12 cellular contexts compared by ENCODE assay signal in genomic region chr20:41889125-41889870, GRCh38.
DNase-seq lines count a peak whose midpoint lies in the region; ATAC-seq and TF ChIP-seq lines count a peak whose summit lies in the region.
"Had no signal": no experiment of that assay in that cellular context is flagged by ENCODE, and none has a peak within 500 bp of the region (broad histone marks: within the 10 kb centered on the region; RNA-seq: fewer than 3 reads in every experiment).

No MANE protein-coding gene starts in this region.

- H3F3A ChIP-seq in GM23338 (replicated peaks; ENCODE audit: low read depth), result no peaks in the 10 kb centered on the region

- H3K27me3 Mint-ChIP-seq in GM23338 (ENCODE audit: insufficient read depth, low read depth, poor library complexity) (peaks cover 3% of the 10 kb centered on the region), immature natural killer cell (ENCODE audit: low read depth in 3 of 3) (peaks cover 1 to 2% (median 2%) of the 10 kb centered on the region in 3 donors)
- H3K27me3 Mint-ChIP-seq: stimulated activated naive CD8-positive, alpha-beta T cell treated with anti-CD3 and anti-CD28 coated beads, Interleukin-15, Interleukin-2, amounts not matched to agents 100 ng/mL and 50 ng/mL, for 24 hours had no signal

- no peak for TF ChIP-seq POLR2A in suprapubic skin (IDR thresholded peaks at IDR 0.05)

- H3K9me2 ChIP-seq in GM23338 (ENCODE audit: insufficient read depth), result no peaks in the 10 kb centered on the region

- H3K9me3 ChIP-seq in OCI-LY3 (ENCODE audit: insufficient read depth, low read length) (no peaks in the 10 kb centered on the region), iPS-20b (ENCODE audit: insufficient read depth, low read depth, low read length) (no peaks in the 10 kb centered on the region; the same call in 1 of the 2 replicates), MG63 (no peaks in the 10 kb centered on the region), suprapubic skin (no peaks in the 10 kb centered on the region)

- ATAC-seq in GM23338 (no peak), HG02763 (IDR thresholded peaks at IDR 0.05; ENCODE audit: unreplicated experiment) (no peak)

- peaks cover 2% of the 10 kb centered on the region; the same call in 2 of the 3 replicates for H3K4me1 Mint-ChIP-seq in GM23338
- no peaks in the 10 kb centered on the region for H3K4me1 Mint-ChIP-seq in immature natural killer cell

- TF ChIP-seq CTCF in GM23338 (conservative IDR thresholded peaks at IDR 0.05; ENCODE audit: low read depth in 2 of 2) (peak in 1 of 2 experiments; percentile 29; a peak in 1 of 4 replicates), OCI-LY3 (IDR thresholded peaks at IDR 0.05; ENCODE audit: low read depth, low read length) (peak; percentile 60), suprapubic skin (IDR thresholded peaks at IDR 0.05) (no peak)

- H3K9me3 Mint-ChIP-seq in GM23338 (peaks cover 93% of the 10 kb centered on the region), immature natural killer cell (peaks cover 0 to 11% (median 0%) of the 10 kb centered on the region in 6 donors)

- DNase-seq in D341Med (ENCODE audit: low spot score) (peak; percentile 43), GM23338 (ENCODE audit: low spot score) (peak; percentile 4), MG63 (no peak), immature natural killer cell (no peak), suprapubic skin (ENCODE audit: low spot score in 2 of 2) (no peak)
- DNase-seq: cerebellar nuclear complex, foreskin melanocyte, MV-4-11 had no signal

- H3K27ac Mint-ChIP-seq in GM23338 (no peak overlapping the region), immature natural killer cell (no peak overlapping the region)
- H3K27ac Mint-ChIP-seq: stimulated activated naive CD8-positive, alpha-beta T cell treated with anti-CD3 and anti-CD28 coated beads, Interleukin-15, Interleukin-2, amounts not matched to agents 100 ng/mL and 50 ng/mL, for 24 hours had no signal

- H3K79me2 ChIP-seq in GM23338 (replicated peaks; ENCODE audit: insufficient read depth), result no peaks in the 10 kb centered on the region
- H3K79me2 ChIP-seq in OCI-LY3 (ENCODE audit: low read length), result no peaks in the 10 kb centered on the region

- H3K36me3 Mint-ChIP-seq in GM23338 (ENCODE audit: low read depth) (peaks cover 20% of the 10 kb centered on the region), immature natural killer cell (no peaks in the 10 kb centered on the region)

- H3K4me3 ChIP-seq in GM23338, result no peak overlapping the region
- no peak overlapping the region for H3K4me3 ChIP-seq in OCI-LY3 (ENCODE audit: low read length)
- 0 out of 2 replicates have a peak overlapping the region, but pooled peaks have one; percentile 16 for H3K4me3 ChIP-seq in iPS-20b (ENCODE audit: low read length)
- H3K4me3 ChIP-seq in MG63, result no peak overlapping the region
- H3K4me3 ChIP-seq in suprapubic skin, result no peak overlapping the region

- WGBS in suprapubic skin, result 67% methylated on average over 3 of the region's 3 CpGs

- no peaks in the 10 kb centered on the region for H3K36me3 ChIP-seq in GM23338 (ENCODE audit: insufficient read depth)
- H3K36me3 ChIP-seq in OCI-LY3 (replicated peaks; ENCODE audit: low read depth, low read length), result no peaks in the 10 kb centered on the region
- no peaks in the 10 kb centered on the region for H3K36me3 ChIP-seq in iPS-20b (ENCODE audit: insufficient read depth, low read depth, low read length)
- no peaks in the 10 kb centered on the region for H3K36me3 ChIP-seq in MG63
- no peaks in the 10 kb centered on the region for H3K36me3 ChIP-seq in suprapubic skin

- H2AFZ ChIP-seq in GM23338, result no peak overlapping the region
- no peak overlapping the region for H2AFZ ChIP-seq in OCI-LY3 (ENCODE audit: low read depth, low read length)

- H3K4me2 ChIP-seq in GM23338, result no peak overlapping the region
- H3K4me2 ChIP-seq in OCI-LY3 (ENCODE audit: low read length), result no peak overlapping the region

- H3K27ac ChIP-seq in GM23338 (ENCODE audit: low read depth) (no peak overlapping the region), OCI-LY3 (ENCODE audit: low read length) (no peak overlapping the region), iPS-20b (ENCODE audit: low read length) (no peak overlapping the region), suprapubic skin (no peak overlapping the region)

- H3K27me3 ChIP-seq in GM23338 (ENCODE audit: insufficient read depth) (no peaks in the 10 kb centered on the region), OCI-LY3 (ENCODE audit: low read depth, low read length) (peaks cover 62% of the 10 kb centered on the region), iPS-20b (ENCODE audit: insufficient read depth, low read length) (no peaks in the 10 kb centered on the region), MG63 (peaks cover 3% of the 10 kb centered on the region; the same call in 1 of the 2 replicates), suprapubic skin (no peaks in the 10 kb centered on the region)

- H3K4me1 ChIP-seq in GM23338 (ENCODE audit: insufficient read depth) (no peaks in the 10 kb centered on the region), OCI-LY3 (ENCODE audit: low read length) (no peaks in the 10 kb centered on the region), iPS-20b (ENCODE audit: insufficient read depth, low read length) (peaks cover 22% of the 10 kb centered on the region; the same call in 1 of the 2 replicates), suprapubic skin (peaks cover 23% of the 10 kb centered on the region)

- H3K4me3 Mint-ChIP-seq in GM23338 (no peak overlapping the region), immature natural killer cell (no peak overlapping the region)
- H3K4me3 Mint-ChIP-seq: stimulated activated naive CD8-positive, alpha-beta T cell treated with anti-CD3 and anti-CD28 coated beads, Interleukin-15, Interleukin-2, amounts not matched to agents 100 ng/mL and 50 ng/mL, for 24 hours had no signal

- H4K20me1 ChIP-seq in GM23338 (replicated peaks; ENCODE audit: insufficient read depth) (no peaks in the 10 kb centered on the region), OCI-LY3 (ENCODE audit: insufficient read depth, low read length) (no peaks in the 10 kb centered on the region)

- no peak overlapping the region for H3K9ac ChIP-seq in OCI-LY3 (ENCODE audit: low read length)
- H3K9ac ChIP-seq in iPS-20b (ENCODE audit: low read depth, low read length), result no peak overlapping the region

- no peak for TF ChIP-seq EP300 in suprapubic skin (IDR thresholded peaks at IDR 0.05)

TF ChIP-seq in GM23338, 12 proteins besides CTCF, POLR2A, EP300 and RAD21 (continues in another document):
- TF ChIP-seq POLR2AphosphoS5 (IDR thresholded peaks at IDR 0.05; ENCODE audit: low read depth) (no peak), ETS1 (IDR thresholded peaks at IDR 0.05) (no peak), ZNF331 (CRISPR knock-in tag; IDR thresholded peaks at IDR 0.05; ENCODE audit: low read depth) (no peak), NANOG (IDR thresholded peaks at IDR 0.05; ENCODE audit: borderline replicate concordance) (no peak), EZH2phosphoT487 (IDR thresholded peaks at IDR 0.05; ENCODE audit: unreplicated experiment) (no peak), REST (IDR thresholded peaks at IDR 0.05; ENCODE audit: unreplicated experiment) (no peak), JUNB (IDR thresholded peaks at IDR 0.05; ENCODE audit: unreplicated experiment) (no peak), ZNF114 (CRISPR knock-in tag; IDR thresholded peaks at IDR 0.05) (no peak), EZH2 (IDR thresholded peaks at IDR 0.05; ENCODE audit: low read depth, unreplicated experiment) (no peak)

Comparison
In these comparisons a context has a peak if more than half of its experiments do, and no peak if none do; other contexts are left out.
1. DNase-seq: peak in D341Med (single experiment) and GM23338 (single experiment); none in MG63 (single experiment), immature natural killer cell (0 of 3) and suprapubic skin (0 of 2).